Comparison of ENCODE assay signal across 36 cellular contexts in genomic region chr12:75374971-75375370, GRCh38. TPM values are rescaled to one million over a fixed set of nuclear protein-coding genes. Genes with fewer than 3 reads are reported as not detected.
"Had no signal": no experiment of that assay in that cellular context is flagged by ENCODE, and none has a peak within 500 bp of the region (broad histone marks: within the 10 kb centered on the region; RNA-seq: fewer than 3 reads in every experiment).

No MANE protein-coding gene starts in this region.

- H3K9me3 Mint-ChIP-seq: activated CD4-positive, alpha-beta memory T cell treated with anti-CD3 and anti-CD28 coated beads, Interleukin-2, amount 10 ng/mL, durations not matched to agents 7 days and 5 days; activated naive CD4-positive, alpha-beta T cell treated with anti-CD3 and anti-CD28 coated beads, Interleukin-2, amount 10 ng/mL, durations not matched to agents 7 days and 5 days; activated naive CD4-positive, alpha-beta T cell treated with anti-CD3 and anti-CD28 coated beads, Interleukin-2, amount 50 U/mL, for 72 hours; activated naive CD8-positive, alpha-beta T cell treated with anti-CD3 and anti-CD28 coated beads, Interleukin-2, amount 10 ng/mL, durations not matched to agents 7 days and 5 days; activated T-cell treated with anti-CD3 and anti-CD28 coated beads, Interleukin-2, amount 50 U/mL, for 72 hours; T-helper 2 cell treated with Interferon-gamma antibody and Interleukin-4, amounts not matched to agents 5 μg/mL and 100 μg/mL, for 36 hours had no signal

- H3K4me3 ChIP-seq: ascending aorta, breast epithelium, cardiac muscle cell, colonic mucosa, esophagus squamous epithelium, gastrocnemius medialis, heart left ventricle had no signal

- H3K27ac Mint-ChIP-seq: activated CD4-positive, alpha-beta memory T cell treated with anti-CD3 and anti-CD28 coated beads, Interleukin-2, amount 10 ng/mL, durations not matched to agents 7 days and 5 days; activated CD4-positive, alpha-beta T cell treated with anti-CD3 and anti-CD28 coated beads, Interleukin-2, amount 10 ng/mL, durations not matched to agents 7 days and 5 days; activated naive CD4-positive, alpha-beta T cell treated with anti-CD3 and anti-CD28 coated beads, Interleukin-2, amount 10 ng/mL, durations not matched to agents 7 days and 5 days; activated naive CD4-positive, alpha-beta T cell treated with anti-CD3 and anti-CD28 coated beads, Interleukin-2, amount 50 U/mL, for 72 hours; activated naive CD8-positive, alpha-beta T cell treated with anti-CD3 and anti-CD28 coated beads, Interleukin-2, amount 10 ng/mL, durations not matched to agents 7 days and 5 days; activated T-cell treated with anti-CD3 and anti-CD28 coated beads, Interleukin-2, amount 50 U/mL, for 24 hours; activated T-cell treated with anti-CD3 and anti-CD28 coated beads, Interleukin-2, amount 50 U/mL, for 72 hours; brain; T-helper 17 cell; T-helper 2 cell treated with Interferon-gamma antibody and Interleukin-4, amounts not matched to agents 5 μg/mL and 100 μg/mL, for 36 hours had no signal

- H3K27me3 ChIP-seq: ascending aorta, breast epithelium, cardiac muscle cell, colonic mucosa, esophagus squamous epithelium, foreskin keratinocyte, gastrocnemius medialis, heart left ventricle had no signal

- H3K4me1 Mint-ChIP-seq: activated CD4-positive, alpha-beta memory T cell treated with anti-CD3 and anti-CD28 coated beads, Interleukin-2, amount 10 ng/mL, durations not matched to agents 7 days and 5 days; activated CD4-positive, alpha-beta T cell treated with anti-CD3 and anti-CD28 coated beads, Interleukin-2, amount 10 ng/mL, durations not matched to agents 7 days and 5 days; activated naive CD4-positive, alpha-beta T cell treated with anti-CD3 and anti-CD28 coated beads, Interleukin-2, amount 10 ng/mL, durations not matched to agents 7 days and 5 days; brain; T-helper 17 cell had no signal

- FAIRE-seq: endometrium, endothelial cell of umbilical vein had no signal

- DNase-seq: activated CD4-positive, alpha-beta memory T cell treated with anti-CD3 and anti-CD28 coated beads, Interleukin-2, amount 10 ng/mL, durations not matched to agents 7 days and 5 days; activated CD4-positive, alpha-beta T cell treated with anti-CD3 and anti-CD28 coated beads for 1 hour; activated CD4-positive, alpha-beta T cell treated with anti-CD3 and anti-CD28 coated beads for 4 hours; activated CD4-positive, alpha-beta T cell treated with anti-CD3 and anti-CD28 coated beads, Interleukin-2, amount 10 ng/mL, durations not matched to agents 7 days and 5 days; activated CD4-positive, alpha-beta T cell treated with anti-CD3 and anti-CD28 coated beads, Interleukin-2, amount 50 U/mL, for 4 hours; activated CD8-positive, alpha-beta memory T cell treated with anti-CD3 and anti-CD28 coated beads, Interleukin-2, amount 50 U/mL, for 48 hours; activated gamma-delta T cell; activated naive CD4-positive, alpha-beta T cell; activated naive CD4-positive, alpha-beta T cell treated with anti-CD3 and anti-CD28 coated beads, Interleukin-2, amount 10 ng/mL, durations not matched to agents 7 days and 5 days; activated naive CD8-positive, alpha-beta T cell treated with anti-CD3 and anti-CD28 coated beads, Interleukin-2, amount 10 ng/mL, durations not matched to agents 7 days and 5 days; activated T-cell treated with anti-CD3 and anti-CD28 coated beads for 4 hours; activated T-cell treated with anti-CD3 and anti-CD28 coated beads, Interleukin-2, amount 50 U/mL, for 24 hours; activated T-cell treated with anti-CD3 and anti-CD28 coated beads, Interleukin-2, amount 50 U/mL, for 72 hours; central memory CD4-positive, alpha-beta T cell; cerebellar nuclear complex; colonic mucosa; effector CD8-positive, alpha-beta T cell; esophagus squamous epithelium; foreskin keratinocyte; gastrocnemius medialis; glutamatergic neuron; heart left ventricle; T-helper 1 cell; T-helper 17 cell; T1000 had no signal

- H3K27me3 Mint-ChIP-seq: activated CD4-positive, alpha-beta memory T cell treated with anti-CD3 and anti-CD28 coated beads, Interleukin-2, amount 10 ng/mL, durations not matched to agents 7 days and 5 days; activated CD4-positive, alpha-beta T cell treated with anti-CD3 and anti-CD28 coated beads, Interleukin-2, amount 10 ng/mL, durations not matched to agents 7 days and 5 days; activated naive CD4-positive, alpha-beta T cell treated with anti-CD3 and anti-CD28 coated beads, Interleukin-2, amount 10 ng/mL, durations not matched to agents 7 days and 5 days; activated naive CD8-positive, alpha-beta T cell treated with anti-CD3 and anti-CD28 coated beads, Interleukin-2, amount 10 ng/mL, durations not matched to agents 7 days and 5 days; activated T-cell treated with anti-CD3 and anti-CD28 coated beads, Interleukin-2, amount 50 U/mL, for 24 hours; T-helper 17 cell had no signal

- H3K36me3 ChIP-seq: ascending aorta, breast epithelium, cardiac muscle cell, colonic mucosa, esophagus squamous epithelium, gastrocnemius medialis had no signal

- H3K27ac ChIP-seq: ascending aorta, breast epithelium, cardiac muscle cell, colonic mucosa, epithelial cell of prostate, esophagus squamous epithelium, foreskin keratinocyte, gastrocnemius medialis, heart left ventricle had no signal

- H3K4me3 Mint-ChIP-seq: activated CD4-positive, alpha-beta memory T cell treated with anti-CD3 and anti-CD28 coated beads, Interleukin-2, amount 10 ng/mL, durations not matched to agents 7 days and 5 days; activated CD4-positive, alpha-beta T cell treated with anti-CD3 and anti-CD28 coated beads, Interleukin-2, amount 10 ng/mL, durations not matched to agents 7 days and 5 days; activated naive CD4-positive, alpha-beta T cell treated with anti-CD3 and anti-CD28 coated beads, Interleukin-2, amount 10 ng/mL, durations not matched to agents 7 days and 5 days; activated naive CD8-positive, alpha-beta T cell treated with anti-CD3 and anti-CD28 coated beads, Interleukin-2, amount 10 ng/mL, durations not matched to agents 7 days and 5 days; activated T-cell treated with anti-CD3 and anti-CD28 coated beads, Interleukin-2, amount 50 U/mL, for 24 hours; activated T-cell treated with anti-CD3 and anti-CD28 coated beads, Interleukin-2, amount 50 U/mL, for 72 hours; brain; T-helper 17 cell; T-helper 2 cell treated with Interferon-gamma antibody and Interleukin-4, amounts not matched to agents 5 μg/mL and 100 μg/mL, for 36 hours had no signal

- H3K36me3 Mint-ChIP-seq: activated naive CD4-positive, alpha-beta T cell treated with anti-CD3 and anti-CD28 coated beads, Interleukin-2, amount 10 ng/mL, durations not matched to agents 7 days and 5 days; activated naive CD4-positive, alpha-beta T cell treated with anti-CD3 and anti-CD28 coated beads, Interleukin-2, amount 50 U/mL, for 72 hours had no signal

- H3K9me3 ChIP-seq: ascending aorta, breast epithelium, colonic mucosa, esophagus squamous epithelium, gastrocnemius medialis, heart left ventricle had no signal

- ATAC-seq: activated naive CD4-positive, alpha-beta T cell treated with anti-CD3 and anti-CD28 coated beads, Interleukin-2, amount 50 U/mL, for 72 hours; activated T-cell treated with anti-CD3 and anti-CD28 coated beads, Interleukin-2, amount 50 U/mL, for 72 hours; foreskin keratinocyte; gastrocnemius medialis; heart left ventricle; T-helper 17 cell had no signal

- H3K4me1 ChIP-seq: breast epithelium, colonic mucosa, gastrocnemius medialis, heart left ventricle had no signal

RNA-seq across cellular contexts. Expression of gene GLIPR1L2, which starts 15.9 kb away (rescaled TPM):
- total RNA-seq: ascending aorta, endothelial cell of umbilical vein had no signal

RNA-seq across cellular contexts. Expression of gene GLIPR1L1, which starts 40.5 kb away (rescaled TPM):
- total RNA-seq: activated CD4-positive, alpha-beta memory T cell treated with anti-CD3 and anti-CD28 coated beads, Interleukin-2, amount 10 ng/mL, durations not matched to agents 7 days and 5 days; activated CD4-positive, alpha-beta T cell treated with anti-CD3 and anti-CD28 coated beads, Interleukin-2, amount 10 ng/mL, durations not matched to agents 7 days and 5 days; activated naive CD4-positive, alpha-beta T cell treated with anti-CD3 and anti-CD28 coated beads, Interleukin-2, amount 50 U/mL, for 72 hours; activated naive CD8-positive, alpha-beta T cell treated with anti-CD3 and anti-CD28 coated beads, Interleukin-2, amount 10 ng/mL, durations not matched to agents 7 days and 5 days; activated T-cell treated with anti-CD3 and anti-CD28 coated beads, Interleukin-2, amount 50 U/mL, for 72 hours; ascending aorta; breast epithelium; cardiac muscle cell; colonic mucosa; dermis microvascular lymphatic vessel endothelial cell; endothelial cell of umbilical vein; esophagus squamous epithelium; fibroblast of lung; foreskin keratinocyte; gastrocnemius medialis; heart left ventricle; T-helper 17 cell had no signal
